9 cellular contexts compared by ENCODE assay signal in genomic region chr3:3125977-3126376, GRCh38. TPM values are rescaled to one million over a fixed set of nuclear protein-coding genes. Genes with fewer than 3 reads are reported as not detected.
DNase-seq lines count a peak whose midpoint lies in the region; ATAC-seq and TF ChIP-seq lines count a peak whose summit lies in the region.
"Had no signal": no experiment of that assay in that cellular context is flagged by ENCODE, and none has a peak within 500 bp of the region (broad histone marks: within the 10 kb centered on the region; RNA-seq: fewer than 3 reads in every experiment).

No MANE protein-coding gene starts in this region.

- DNase-seq in right atrium auricular region (ENCODE audit: low spot score) (no peak), cardiac septum (ENCODE audit: low spot score) (no peak), mammary epithelial cell (no peak), mucosa of descending colon (peak; percentile 7 to 58 (median 37)), aorta (no peak), mesenteric fat pad (ENCODE audit: low spot score) (no peak), cerebellar cortex (ENCODE audit: low spot score) (no peak)

- peak overlapping the region; percentile 90 for H3K4me2 ChIP-seq in mammary epithelial cell (ENCODE audit: insufficient read depth, low read depth, low read length)

- H3K79me2 ChIP-seq in mammary epithelial cell (ENCODE audit: insufficient read depth, low read length): peaks cover 41% of the 10 kb centered on the region

- H3K36me3 ChIP-seq in right atrium auricular region (peaks cover 21% of the 10 kb centered on the region), mammary epithelial cell (ENCODE audit: insufficient read depth, low read length) (peaks cover 14% of the 10 kb centered on the region), mucosa of descending colon (ENCODE audit: low read depth) (no peaks in the 10 kb centered on the region), aorta (ENCODE audit: control insufficient read depth in 1 of 2, insufficient read depth in 2 of 2, low read length in 1 of 2) (peaks cover 0 to 2% of the 10 kb centered on the region in 2 donors)

- peak overlapping the region; percentile 79 to 97 for H3K4me3 ChIP-seq in right atrium auricular region
- peak overlapping the region; percentile 91 to 99 (median 98) for H3K4me3 ChIP-seq in mammary epithelial cell (replicated peaks in 1 of 3; ENCODE audit: insufficient read depth in 1 of 3, low read depth in 2 of 3, low read length in 3 of 3)
- no peak overlapping the region for H3K4me3 ChIP-seq in mucosa of descending colon
- H3K4me3 ChIP-seq in aorta (ENCODE audit: low read length in 2 of 2): peak overlapping the region; percentile 42 to 95

- 86% methylated on average over 24 of the region's 24 CpGs for WGBS in mammary epithelial cell (ENCODE audit: low coverage, missing lambda C conversion rate)
- 90% methylated on average over 24 of the region's 24 CpGs for WGBS in aorta, 2 donors

- CTCF ChIA-PET in mammary epithelial cell (lab: Charles Lee; ENCODE audit: low non-redundant PET): no interaction called here

- H2AFZ ChIP-seq in mammary epithelial cell (ENCODE audit: low read depth, low read length): peak overlapping the region; percentile 94

- no peak for ATAC-seq in mucosa of descending colon
- ATAC-seq in aorta (ENCODE audit: low FRiP score): no peak
- ATAC-seq in HG03135 (IDR thresholded peaks at IDR 0.05; ENCODE audit: unreplicated experiment): no peak

- intact Hi-C loops in cardiac septum (cut with DNase I): loop anchor here (2.0 kb wide), 1 partner anchor 53 kb away; the partner anchor contains the start of gene CRBN
- intact Hi-C loops in mammary epithelial cell (cut with micrococcal nuclease): no loop called here
- intact Hi-C loops in mucosa of descending colon (cut with DNase I, micrococcal nuclease): no loop called here
- intact Hi-C loops in aorta (cut with DNase I): loop anchor here in 1 of 2 donors (5.0 kb wide), 1 partner anchor 51 kb away; the partner anchor contains the start of gene CRBN

- BruUV-seq in mammary epithelial cell (replicated peaks; lab: Mats Ljungman, UMichigan): TSS peak; percentile 59

- no peak for TF ChIP-seq CTCF in right atrium auricular region (IDR thresholded peaks at IDR 0.05)
- TF ChIP-seq CTCF in mammary epithelial cell (conservative IDR thresholded peaks at IDR 0.05 in 1 of 2, IDR thresholded peaks at IDR 0.05 in 1 of 2; ENCODE audit: extremely low read depth in 1 of 2, insufficient read depth in 1 of 2, low read depth in 1 of 2, low read length in 2 of 2): no peak
- TF ChIP-seq CTCF in mucosa of descending colon (IDR thresholded peaks at IDR 0.05): no peak

- dilution Hi-C loops in mammary epithelial cell (cut with HindIII; ENCODE audit: low sequenced_read_pairs): no loop called here

- H3K9me3 ChIP-seq in right atrium auricular region (no peaks in the 10 kb centered on the region), mammary epithelial cell (replicated peaks; ENCODE audit: insufficient read depth, low read length) (no peaks in the 10 kb centered on the region), mucosa of descending colon (no peaks in the 10 kb centered on the region), aorta (ENCODE audit: control insufficient read depth, low read length) (no peaks in the 10 kb centered on the region)

- H3K9ac ChIP-seq in mammary epithelial cell (ENCODE audit: insufficient read depth, low read length): peak overlapping the region; percentile 52

- H3K27me3 ChIP-seq in right atrium auricular region (no peaks in the 10 kb centered on the region), mammary epithelial cell (ENCODE audit: insufficient read depth, low read length) (no peaks in the 10 kb centered on the region), aorta (ENCODE audit: control insufficient read depth in 1 of 2, insufficient read depth in 2 of 2, low read length in 1 of 2) (no peaks in the 10 kb centered on the region)

- in situ Hi-C loops in mammary epithelial cell (cut with MboI; ENCODE audit: low sequenced_read_pairs in 2 of 2): no loop called here

- H3K4me1 ChIP-seq in right atrium auricular region (peaks cover 0 to 28% of the 10 kb centered on the region in 2 donors), mammary epithelial cell (ENCODE audit: insufficient read depth, low read length) (no peaks in the 10 kb centered on the region), mucosa of descending colon (ENCODE audit: low read depth) (peaks cover 7% of the 10 kb centered on the region), aorta (ENCODE audit: control insufficient read depth in 1 of 2, insufficient read depth in 2 of 2, low read length in 2 of 2) (peaks cover 0 to 2% of the 10 kb centered on the region in 2 donors)

- no peaks in the 10 kb centered on the region for H4K20me1 ChIP-seq in mammary epithelial cell (ENCODE audit: insufficient read depth, low read length)

- H3K27ac ChIP-seq in right atrium auricular region (peak overlapping the region; percentile 90 to 94), mammary epithelial cell (ENCODE audit: insufficient read depth, low read depth, low read length) (peak overlapping the region; percentile 71), aorta (ENCODE audit: low read depth in 1 of 2, low read length in 2 of 2) (no peak overlapping the region)

RNA-seq across cellular contexts. Expression of gene TRNT1, which starts 0.8 kb away (rescaled TPM):
- 1 to 10 TPM; 5.8 to 7.9 TPM for total RNA-seq in right atrium auricular region
- 13.2 TPM for total RNA-seq in cardiac septum
- 10 to 100 TPM; 20.7 to 27.8 TPM for total RNA-seq in mammary epithelial cell
- polyA plus RNA-seq in mammary epithelial cell: 5.3 TPM
- 4.3 TPM for polyA minus RNA-seq in mammary epithelial cell
- total RNA-seq in mucosa of descending colon: 10 to 100 TPM; 21.5 to 25.1 (median 24.3) TPM
- total RNA-seq in aorta: 10 to 100 TPM; 25.8 to 30.0 TPM
- 10 to 100 TPM in 1 of 2 donors, 1 to 10 TPM in 1; 8.6 to 17.7 TPM for polyA plus RNA-seq in aorta
- 23.8 TPM for total RNA-seq in mesenteric fat pad

RNA-seq across cellular contexts. Expression of gene IL5RA, which starts 15.8 kb away (rescaled TPM):
- 1 to 10 TPM in 1 of 2 donors, under 1 TPM in 1; 0.51 to 2.6 TPM for total RNA-seq in right atrium auricular region
- 0.40 TPM for total RNA-seq in cardiac septum
- not detected for total RNA-seq in mammary epithelial cell
- not detected for polyA plus RNA-seq in mammary epithelial cell
- polyA minus RNA-seq in mammary epithelial cell: not detected
- under 1 TPM; 0.14 to 0.57 (median 0.24) TPM for total RNA-seq in mucosa of descending colon
- total RNA-seq in aorta: under 1 TPM in 1 of 2 donors, not detected in 1; 0.18 TPM
- not detected for polyA plus RNA-seq in aorta
- not detected for total RNA-seq in mesenteric fat pad
- total RNA-seq: dermis microvascular lymphatic vessel endothelial cell had no signal

RNA-seq across cellular contexts. Expression of gene CRBN, which starts 53.5 kb away (rescaled TPM):
- total RNA-seq in right atrium auricular region (10 to 100 TPM; 37.3 to 37.5 TPM), cardiac septum (41.3 TPM), mammary epithelial cell (10 to 100 TPM; 25.9 to 40.0 TPM), mucosa of descending colon (10 to 100 TPM; 35.8 to 65.9 (median 64.8) TPM), aorta (10 to 100 TPM; 43.2 to 68.5 TPM), mesenteric fat pad (32.0 TPM)
- polyA plus RNA-seq in mammary epithelial cell (21.2 TPM), aorta (10 to 100 TPM; 28.3 to 50.6 TPM)
- polyA minus RNA-seq in mammary epithelial cell: 16.7 TPM

Comparison
In these comparisons a context has a peak if more than half of its experiments do, and no peak if none do; other contexts are left out.
1. DNase-seq: peak in mucosa of descending colon (3 of 3); none in right atrium auricular region (single experiment), cardiac septum (single experiment), mammary epithelial cell (single experiment), aorta (0 of 2), mesenteric fat pad (single experiment) and cerebellar cortex (single experiment).
2. H3K27ac ChIP-seq: peak in right atrium auricular region (2 of 2) and mammary epithelial cell (single experiment); none in aorta (0 of 2).